In genomic region chr10:80407836-80408197, GRCh38 we compare ENCODE assay signal across 8 cellular contexts. TPM values are rescaled to one million over a fixed set of nuclear protein-coding genes. Genes with fewer than 3 reads are reported as not detected.
DNase-seq lines count a peak whose midpoint lies in the region; ATAC-seq, FAIRE-seq and TF ChIP-seq lines count a peak whose summit lies in the region.

No MANE protein-coding gene starts in this region.

- no peaks in the 10 kb centered on the region for H3K9me3 ChIP-seq in H1 (ENCODE audit: insufficient read depth in 2 of 2, low read depth in 1 of 2, low read length in 1 of 2)

- H3K4me3 ChIP-seq in H1 (ENCODE audit: extremely low read depth in 1 of 4, insufficient read depth in 2 of 4, low read depth in 3 of 4, low read length in 4 of 4) = peak overlapping the region; percentile 50 to 65 (median 60)

- POLR2A ChIA-PET in H1 (lab: Charles Lee; ENCODE audit: partially characterized antibody) = interaction anchor here (0.6 to 1.6 kb wide), 7 partner anchors 10 to 191 kb away, joined by 3 to 5 read pairs (median 3); partner anchors contain the start of gene TSPAN14

- peaks cover 0 to 11% of the 10 kb centered on the region in 2 experiments; a peak in 1 of 4 replicates for H3K79me2 ChIP-seq in H1 (ENCODE audit: control insufficient read depth in 1 of 2, insufficient read depth in 2 of 2, low read length in 2 of 2)

- no peak overlapping the region for H4K8ac ChIP-seq in H1 (ENCODE audit: extremely low read depth, insufficient read depth, low read length)

- no peak for TF ChIP-seq CTCF in H1 (IDR thresholded peaks at IDR 0.05; ENCODE audit: control extremely low read depth in 1 of 3, insufficient read depth in 1 of 3, low read depth in 1 of 3, low read length in 3 of 3)

- DNase-seq in A172 (ENCODE audit: low spot score) = peak; percentile 42
- peak; percentile 57 to 65 for DNase-seq in activated CD4-positive, alpha-beta T cell treated with anti-CD3 and anti-CD28 coated beads for 4 hours
- DNase-seq in H1 (ENCODE audit: low read depth in 1 of 2, low spot score in 2 of 2) = peak in 1 of 2 experiments; percentile 57
- DNase-seq in naive B cell = no peak
- peak; percentile 56 to 66 for DNase-seq in stimulated activated naive CD8-positive, alpha-beta T cell treated with anti-CD3 and anti-CD28 coated beads, Interleukin-15, amount 100 ng/mL, for 72 hours
- no peak for DNase-seq in AG20443 (ENCODE audit: low spot score)

- peaks cover 0 to 10% (median 6%) of the 10 kb centered on the region in 4 experiments; a peak in 3 of 7 replicates for H3K27me3 ChIP-seq in H1 (replicated peaks in 1 of 4; ENCODE audit: control insufficient read depth in 3 of 4, extremely low read depth in 1 of 4, insufficient read depth in 3 of 4, low read length in 3 of 4)

- peaks cover 13 to 17% (median 14%) of the 10 kb centered on the region in 3 donors for H3K4me1 Mint-ChIP-seq in naive B cell
- peaks cover 43% of the 10 kb centered on the region for H3K4me1 Mint-ChIP-seq in stimulated activated naive CD8-positive, alpha-beta T cell treated with anti-CD3 and anti-CD28 coated beads, Interleukin-15, amount 100 ng/mL, for 72 hours

- H3K18ac ChIP-seq in H1 (ENCODE audit: extremely low read depth, low read length) = peak overlapping the region; percentile 51

- peak overlapping the region; percentile 25 for H4K91ac ChIP-seq in H1 (replicated peaks; ENCODE audit: insufficient read length, low read length)

- no peak overlapping the region for H2BK5ac ChIP-seq in H1 (ENCODE audit: low read depth, low read length)

- no peaks in the 10 kb centered on the region for H3K9me3 Mint-ChIP-seq in naive B cell
- no peaks in the 10 kb centered on the region for H3K9me3 Mint-ChIP-seq in stimulated activated naive CD8-positive, alpha-beta T cell treated with anti-CD3 and anti-CD28 coated beads, Interleukin-15, amount 100 ng/mL, for 72 hours

- no peak overlapping the region for H3K14ac ChIP-seq in H1 (ENCODE audit: insufficient read length)

- no peak for TF ChIP-seq RAD21 in H1 (IDR thresholded peaks at IDR 0.05 in 1 of 2, conservative IDR thresholded peaks at IDR 0.05 in 1 of 2; ENCODE audit: low read depth in 2 of 2, low read length in 2 of 2)

- H2AK5ac ChIP-seq in H1 (ENCODE audit: low read depth, low read length) = no peak overlapping the region

- H3K56ac ChIP-seq in H1 (replicated peaks; ENCODE audit: insufficient read length, low read depth, low read length) = no peak overlapping the region

- 0 out of 2 replicates have a peak overlapping the region, but pooled peaks have one; percentile 23 for H2BK12ac ChIP-seq in H1 (ENCODE audit: low read depth, low read length)

- no peak for FAIRE-seq in H1 (lab: Jason Lieb, UNC)

- H2AFZ ChIP-seq in H1 (ENCODE audit: low read length) = peak overlapping the region; percentile 31

- ATAC-seq in GM19043 (IDR thresholded peaks at IDR 0.05; ENCODE audit: low read depth, unreplicated experiment) = peak; percentile 17
- ATAC-seq in HG03442 (IDR thresholded peaks at IDR 0.05; ENCODE audit: unreplicated experiment) = peak; percentile 23
- ATAC-seq in naive B cell (ENCODE audit: low read depth in 2 of 2) = peak; percentile 23 to 24
- peak; percentile 75 for ATAC-seq in stimulated activated naive CD8-positive, alpha-beta T cell treated with anti-CD3 and anti-CD28 coated beads, Interleukin-15, amount 100 ng/mL, for 72 hours

- H3K36me3 Mint-ChIP-seq in naive B cell = no peaks in the 10 kb centered on the region

- H4K20me1 ChIP-seq in H1 (replicated peaks in 1 of 2; ENCODE audit: control insufficient read depth in 1 of 2, insufficient read depth in 2 of 2, low read length in 2 of 2) = peaks cover 9 to 14% of the 10 kb centered on the region in 2 experiments

- WGBS in H1 (ENCODE audit: extremely low coverage in 1 of 2, insufficient coverage in 1 of 2, insufficient read length in 1 of 2, insufficient replicate concordance in 2 of 2, low coverage in 1 of 2, low lambda C conversion rate in 2 of 2, missing lambda C conversion rate in 1 of 2), 2 experiments = 26% methylated on average over 16 of the region's 16 CpGs; no CpG with 5 or more reads in 1 of the 2 experiments

- peak overlapping the region; percentile 88 to 97 (median 93) for H3K4me3 Mint-ChIP-seq in naive B cell
- H3K4me3 Mint-ChIP-seq in stimulated activated naive CD8-positive, alpha-beta T cell treated with anti-CD3 and anti-CD28 coated beads, Interleukin-15, amount 100 ng/mL, for 72 hours = peak overlapping the region; percentile 84 to 90

- 0 out of 2 replicates have a peak overlapping the region, but pooled peaks have one; percentile 34 for H2BK20ac ChIP-seq in H1 (ENCODE audit: low read length)

- H3K36me3 ChIP-seq in H1 (ENCODE audit: control insufficient read depth in 2 of 4, insufficient read depth in 4 of 4, low read length in 3 of 4) = no peaks in the 10 kb centered on the region; a peak in 2 of 8 replicates

- peak overlapping the region; percentile 76 to 85 for H3K4me2 ChIP-seq in H1 (ENCODE audit: insufficient read depth in 1 of 2, low read depth in 2 of 2, low read length in 2 of 2)

- TF ChIP-seq POLR2A in H1 (IDR thresholded peaks at IDR 0.05; ENCODE audit: control extremely low read depth in 1 of 2, low read depth in 2 of 2, low read length in 2 of 2) = no peak

- H3K9ac ChIP-seq in H1 (replicated peaks in 1 of 4; ENCODE audit: extremely low read depth in 1 of 4, low read depth in 3 of 4, low read length in 3 of 4) = peak overlapping the region in 1 of 4 experiments; percentile 34; a peak in 3 of 7 replicates

- peak overlapping the region in 5 of 6 donors; percentile 55 to 87 (median 80) for H3K27ac Mint-ChIP-seq in naive B cell
- H3K27ac Mint-ChIP-seq in stimulated activated naive CD8-positive, alpha-beta T cell treated with anti-CD3 and anti-CD28 coated beads, Interleukin-15, amount 100 ng/mL, for 72 hours = peak overlapping the region; percentile 69 to 85

- TF ChIP-seq EP300 in H1 (IDR thresholded peaks at IDR 0.05; ENCODE audit: borderline replicate concordance in 1 of 2, low read depth in 2 of 2, low read length in 2 of 2) = no peak

- H4K5ac ChIP-seq in H1 (ENCODE audit: insufficient read length, low read depth, low read length) = no peak overlapping the region

- no peak overlapping the region for H2BK120ac ChIP-seq in H1 (replicated peaks; ENCODE audit: low read depth, low read length)

- H3K4ac ChIP-seq in H1 (replicated peaks; ENCODE audit: insufficient read length, low read depth, low read length) = peak overlapping the region; percentile 6

- peaks cover 0 to 5% (median 0%) of the 10 kb centered on the region in 4 experiments; a peak in 4 of 7 replicates for H3K4me1 ChIP-seq in H1 (replicated peaks in 1 of 4; ENCODE audit: control insufficient read depth in 3 of 4, insufficient read depth in 4 of 4, low read length in 3 of 4)

- H3K27ac ChIP-seq in H1 (ENCODE audit: low read depth, low read length) = no peak overlapping the region

- H2BK15ac ChIP-seq in H1 (ENCODE audit: low read length) = no peak overlapping the region

- H3K23me2 ChIP-seq in H1 (ENCODE audit: low read depth, low read length) = peaks cover 9% of the 10 kb centered on the region; the same call in 1 of the 2 replicates

- no peaks in the 10 kb centered on the region for H3K27me3 Mint-ChIP-seq in naive B cell
- H3K27me3 Mint-ChIP-seq in stimulated activated naive CD8-positive, alpha-beta T cell treated with anti-CD3 and anti-CD28 coated beads, Interleukin-15, amount 100 ng/mL, for 72 hours = no peaks in the 10 kb centered on the region

- CTCF ChIA-PET in H1 (lab: Charles Lee; ENCODE audit: partially characterized antibody) = interaction anchor here (0.8 to 3.8 kb wide), 11 partner anchors 11 to 98 kb away, joined by 3 to 21 read pairs (median 4); no protein-coding TSS in a partner anchor

- no peaks in the 10 kb centered on the region; the same call in 1 of the 2 replicates for H3K79me1 ChIP-seq in H1 (ENCODE audit: low read depth, low read length)

- no peak overlapping the region for H3K23ac ChIP-seq in H1 (ENCODE audit: insufficient read length)

RNA-seq across cellular contexts. Expression of gene PRXL2A, which starts 0.5 kb away (rescaled TPM):
- 28.0 and 31.4 TPM in 2 replicates for total RNA-seq in A172 (2014; rRNA removed; shearing (Covaris generic))
- total RNA-seq in H1 (2021; fragmentation: NEBNext Ultra II Directional; extraction: Animal tissue kit (Norgen Biotek cat#: 25700)) = 58.3 and 60.1 TPM in 2 replicates
- polyA plus RNA-seq in H1 (2011; rRNA removed) = 9.7 and 13.4 TPM in 2 replicates
- 24.7 TPM for polyA plus RNA-seq in H1 (2011; cell fraction: cytosol; rRNA removed)
- 12.5 TPM for polyA plus RNA-seq in H1 (2011; cell fraction: nucleus; rRNA removed)
- 36.0 to 47.0 TPM (median 41.3 TPM) in 4 replicates for polyA plus RNA-seq in H1 (2012, experiment 1 of 2)
- polyA plus RNA-seq in H1 (2012, experiment 2 of 2) = 12.7 TPM
- polyA plus RNA-seq in H1 (2013, experiment 1 of 2) = 48.4 TPM
- 52.5 TPM for polyA plus RNA-seq in H1 (2013, experiment 2 of 2)
- polyA minus RNA-seq in H1 (2011; rRNA and poly(A)+ RNA removed) = 10.4 and 12.3 TPM in 2 replicates
- 9.0 TPM for polyA minus RNA-seq in H1 (2011; cell fraction: cytosol; rRNA and poly(A)+ RNA removed)
- polyA minus RNA-seq in H1 (2011; cell fraction: nucleus; rRNA and poly(A)+ RNA removed) = 12.0 TPM
- polyA plus RNA-seq in naive B cell (ENCODE audit: low read depth in 6 of 6) = 10 to 100 TPM in 2 of 6 donors, 1 to 10 TPM in 4; 2.5 to 13.9 (median 8.3) TPM

RNA-seq across cellular contexts. Expression of gene TSPAN14, which starts 46.3 kb away (rescaled TPM):
- total RNA-seq in A172 (2014; rRNA removed; shearing (Covaris generic)) = 35.0 and 38.4 TPM in 2 replicates
- total RNA-seq in H1 (2021; fragmentation: NEBNext Ultra II Directional; extraction: Animal tissue kit (Norgen Biotek cat#: 25700)) = 57.8 and 57.9 TPM in 2 replicates
- 47.4 and 54.7 TPM in 2 replicates for polyA plus RNA-seq in H1 (2011; rRNA removed)
- 38.1 TPM for polyA plus RNA-seq in H1 (2011; cell fraction: cytosol; rRNA removed)
- 50.9 TPM for polyA plus RNA-seq in H1 (2011; cell fraction: nucleus; rRNA removed)
- 43.5 to 60.8 TPM (median 54.3 TPM) in 4 replicates for polyA plus RNA-seq in H1 (2012, experiment 1 of 2)
- 45.7 TPM for polyA plus RNA-seq in H1 (2012, experiment 2 of 2)
- 39.1 TPM for polyA plus RNA-seq in H1 (2013, experiment 1 of 2)
- polyA plus RNA-seq in H1 (2013, experiment 2 of 2) = 41.9 TPM
- polyA minus RNA-seq in H1 (2011; rRNA and poly(A)+ RNA removed) = 35.5 and 41.7 TPM in 2 replicates
- polyA minus RNA-seq in H1 (2011; cell fraction: cytosol; rRNA and poly(A)+ RNA removed) = 29.9 TPM
- polyA minus RNA-seq in H1 (2011; cell fraction: nucleus; rRNA and poly(A)+ RNA removed) = 26.0 TPM
- polyA plus RNA-seq in naive B cell (ENCODE audit: low read depth in 6 of 6) = 10 to 100 TPM; 31.0 to 60.8 (median 38.1) TPM

RNA-seq across cellular contexts. Expression of gene DYDC2, which starts 51.2 kb away (rescaled TPM):
- 0.12 and 1.2 TPM in 2 replicates for total RNA-seq in A172 (2014; rRNA removed; shearing (Covaris generic))
- 3.5 and 5.2 TPM in 2 replicates for total RNA-seq in H1 (2021; fragmentation: NEBNext Ultra II Directional; extraction: Animal tissue kit (Norgen Biotek cat#: 25700))
- polyA plus RNA-seq in H1 (2011; rRNA removed) (0.88 and 1.5 TPM in 2 replicates), naive B cell (ENCODE audit: low read depth in 6 of 6) (not detected)
- 3.5 TPM for polyA plus RNA-seq in H1 (2011; cell fraction: cytosol; rRNA removed)
- polyA plus RNA-seq in H1 (2011; cell fraction: nucleus; rRNA removed) = 0.90 TPM
- 5.0 to 7.3 TPM (median 6.7 TPM) in 4 replicates for polyA plus RNA-seq in H1 (2012, experiment 1 of 2)
- 0.92 TPM for polyA plus RNA-seq in H1 (2012, experiment 2 of 2)
- 2.9 TPM for polyA plus RNA-seq in H1 (2013, experiment 1 of 2)
- 2.9 TPM for polyA plus RNA-seq in H1 (2013, experiment 2 of 2)
- 0.50 and 1.00 TPM in 2 replicates for polyA minus RNA-seq in H1 (2011; rRNA and poly(A)+ RNA removed)
- 0.88 TPM for polyA minus RNA-seq in H1 (2011; cell fraction: cytosol; rRNA and poly(A)+ RNA removed)
- polyA minus RNA-seq in H1 (2011; cell fraction: nucleus; rRNA and poly(A)+ RNA removed) = 0.70 TPM

RNA-seq across cellular contexts. Expression of gene DYDC1, which starts 51.3 kb away (rescaled TPM):
- not detected in 2 replicates for total RNA-seq in A172 (2014; rRNA removed; shearing (Covaris generic))
- total RNA-seq in H1 (2021; fragmentation: NEBNext Ultra II Directional; extraction: Animal tissue kit (Norgen Biotek cat#: 25700)) = 0.44 TPM in 1 of 2 replicates, not detected in the other
- polyA plus RNA-seq in H1 (2011; rRNA removed) = 0.11 TPM in 1 of 2 replicates, not detected in the other
- polyA plus RNA-seq in H1 (2011; cell fraction: cytosol; rRNA removed) = not detected
- not detected for polyA plus RNA-seq in H1 (2011; cell fraction: nucleus; rRNA removed)
- polyA plus RNA-seq in H1 (2012, experiment 1 of 2) = 0.33 to 0.61 TPM (median 0.58 TPM) in 3 of 4 replicates, not detected in the other
- polyA plus RNA-seq in H1 (2012, experiment 2 of 2) = not detected
- polyA plus RNA-seq in H1 (2013, experiment 1 of 2) = 0.22 TPM
- 0.63 TPM for polyA plus RNA-seq in H1 (2013, experiment 2 of 2)
- not detected in 2 replicates for polyA minus RNA-seq in H1 (2011; rRNA and poly(A)+ RNA removed)
- polyA minus RNA-seq in H1 (2011; cell fraction: cytosol; rRNA and poly(A)+ RNA removed) = not detected
- polyA minus RNA-seq in H1 (2011; cell fraction: nucleus; rRNA and poly(A)+ RNA removed) = not detected
- polyA plus RNA-seq in naive B cell (ENCODE audit: low read depth in 6 of 6) = not detected

Comparison
In these comparisons a context has a peak if more than half of its experiments do, and no peak if none do; other contexts are left out.
1. DNase-seq: peak in A172 (single experiment), activated CD4-positive, alpha-beta T cell treated with anti-CD3 and anti-CD28 coated beads for 4 hours (2 of 2) and stimulated activated naive CD8-positive, alpha-beta T cell treated with anti-CD3 and anti-CD28 coated beads, Interleukin-15, amount 100 ng/mL, for 72 hours (2 of 2); none in naive B cell (single experiment) and AG20443 (single experiment).
2. ATAC-seq: peak in every context shown above with its lines; median percentile 75 in stimulated activated naive CD8-positive, alpha-beta T cell treated with anti-CD3 and anti-CD28 coated beads, Interleukin-15, amount 100 ng/mL, for 72 hours; 24 in naive B cell; 23 in HG03442; 17 in GM19043.